ENCODE assay signal across 9 cellular contexts in genomic region chr22:30920407-30920806, GRCh38.
A peak's percentile ranks its signal among the peaks of the same experiment; 100 is the strongest.
DNase-seq lines count a peak whose midpoint lies in the region; ATAC-seq and TF ChIP-seq lines count a peak whose summit lies in the region.
"Had no signal": no experiment of that assay in that cellular context is flagged by ENCODE, and none has a peak within 500 bp of the region (broad histone marks: within the 10 kb centered on the region; RNA-seq: fewer than 3 reads in every experiment).

No MANE protein-coding gene starts in this region.

- no peak for ATAC-seq in HG02759 (IDR thresholded peaks at IDR 0.05; ENCODE audit: unreplicated experiment)

- H3K36me3 ChIP-seq in WERI-Rb-1 (peaks cover 14% of the 10 kb centered on the region), brain microvascular endothelial cell (replicated peaks) (peaks cover 3% of the 10 kb centered on the region)

- H3K9me3 ChIP-seq in WERI-Rb-1 (ENCODE audit: severe bottlenecking): peaks cover 7% of the 10 kb centered on the region

- H3K27ac ChIP-seq in WERI-Rb-1: no peak overlapping the region
- no peak overlapping the region for H3K27ac ChIP-seq in brain microvascular endothelial cell
- H3K27ac ChIP-seq: BLaER1 treated with 17β-estradiol and CSF1 and Interleukin-3, amounts not matched to agents 10 nM and 100 nM had no signal

- TF ChIP-seq CTCF in WERI-Rb-1 (IDR thresholded peaks at IDR 0.05; ENCODE audit: low read depth, low read length): peak; percentile 78
- peak; percentile 94 for TF ChIP-seq CTCF in brain microvascular endothelial cell (IDR thresholded peaks at IDR 0.05; ENCODE audit: low read depth, low read length, missing control alignments)

- H3K27me3 ChIP-seq in WERI-Rb-1 (ENCODE audit: insufficient read depth, low read depth, severe bottlenecking) (no peaks in the 10 kb centered on the region), brain microvascular endothelial cell (replicated peaks) (no peaks in the 10 kb centered on the region)

- H3K4me3 ChIP-seq in WERI-Rb-1 (ENCODE audit: low read depth, low read length) (no peak overlapping the region), brain microvascular endothelial cell (ENCODE audit: low read depth, low read length) (no peak overlapping the region)
- H3K4me3 ChIP-seq: BLaER1 treated with 17β-estradiol and CSF1 and Interleukin-3, amounts not matched to agents 10 nM and 100 nM had no signal

- in situ Hi-C loops in brain microvascular endothelial cell (cut with HindIII; ENCODE audit: low pct_ligation_motif_present, low sequenced_read_pairs): no loop called here

- DNase-seq in NCI-H1417 (lab: John Stamatoyannopoulos, UW) (peak; percentile 34 to 71 (median 41)), NCI-H1417 treated with DMSO at 0.1 percent for 48 hours (lab: John Stamatoyannopoulos, UW) (no peak), NCI-H1694 treated with DMSO at 0.1 percent for 48 hours (lab: John Stamatoyannopoulos, UW) (peak; percentile 50), WERI-Rb-1 (peak; percentile 80), brain microvascular endothelial cell (peak; percentile 60), iPS-NIHi7 (ENCODE audit: extremely low spot score) (peak; percentile 91)
- DNase-seq in stimulated activated CD4-positive, alpha-beta T cell treated with anti-CD3 and anti-CD28 coated beads, Interleukin-12 subunit alpha, Interleukin-12 subunit beta, amount 100 ng/mL, for 48 hours (ENCODE audit: low read depth in 2 of 3, low spot score in 1 of 3): peak; percentile 71 to 83 (median 76)
